ENCODE assay signal across 8 cellular contexts in genomic region chr3:143121240-143122088, GRCh38. TPM values are rescaled to one million over a fixed set of nuclear protein-coding genes. Genes with fewer than 3 reads are reported as not detected.
A peak's percentile ranks its signal among the peaks of the same experiment; 100 is the strongest.
DNase-seq lines count a peak whose midpoint lies in the region; ATAC-seq and TF ChIP-seq lines count a peak whose summit lies in the region.

No MANE protein-coding gene starts in this region.

- H3K4me3 ChIP-seq in MG63 (no peak overlapping the region), foreskin fibroblast (ENCODE audit: low read depth in 1 of 2, low read length in 2 of 2) (peak overlapping the region; percentile 75 to 88), ovary (peak overlapping the region; percentile 55), transverse colon (peak overlapping the region in 3 of 4 donors; percentile 55 to 77 (median 57))

- ATAC-seq in GM19043 (IDR thresholded peaks at IDR 0.05; ENCODE audit: low read depth, unreplicated experiment) = peak; percentile 18
- no peak for ATAC-seq in HG03025 (IDR thresholded peaks at IDR 0.05; ENCODE audit: low FRiP score, unreplicated experiment)

- no peaks in the 10 kb centered on the region for H3K9me3 ChIP-seq in MG63
- H3K9me3 ChIP-seq in ovary = no peaks in the 10 kb centered on the region
- H3K9me3 ChIP-seq in transverse colon = no peaks in the 10 kb centered on the region

- 57 to 63% (median 59%) methylated on average over 79 of the region's 79 CpGs for WGBS in ovary, 3 donors
- 74 to 95% methylated on average over 12 to 71 of the region's 79 CpGs for WGBS in transverse colon (ENCODE audit: low coverage in 1 of 2), 2 donors

- H3K4me1 ChIP-seq in ovary (ENCODE audit: insufficient read depth) (no peaks in the 10 kb centered on the region), transverse colon (peaks cover 0 to 27% (median 20%) of the 10 kb centered on the region in 4 donors)

- no peak overlapping the region for H3K27ac ChIP-seq in ovary
- peak overlapping the region in 2 of 4 donors; percentile 64 to 81 for H3K27ac ChIP-seq in transverse colon

- H3K36me3 ChIP-seq in MG63 (no peaks in the 10 kb centered on the region), ovary (no peaks in the 10 kb centered on the region), transverse colon (no peaks in the 10 kb centered on the region)

- no peak for TF ChIP-seq EP300 in ovary (IDR thresholded peaks at IDR 0.05)
- TF ChIP-seq EP300 in transverse colon (IDR thresholded peaks at IDR 0.05; ENCODE audit: low read depth) = no peak

- intact Hi-C loops in ovary (cut with DNase I) (no loop called here), transverse colon (cut with DNase I; ENCODE audit: low total_unique reads) (no loop called here)

- peaks cover 76% of the 10 kb centered on the region for H3K27me3 ChIP-seq in MG63
- H3K27me3 ChIP-seq in ovary = no peaks in the 10 kb centered on the region
- peaks cover 54% of the 10 kb centered on the region for H3K27me3 ChIP-seq in transverse colon

- in situ Hi-C loops in transverse colon (cut with MboI; ENCODE audit: low pct_ligation_motif_present in 1 of 4, low pct_unique_long_range_greater_than_20kb in 1 of 4, low sequenced_read_pairs in 3 of 4) = no loop called here

- TF ChIP-seq POLR2A in ovary (IDR thresholded peaks at IDR 0.05) = no peak
- TF ChIP-seq POLR2A in transverse colon (IDR thresholded peaks at IDR 0.05) = no peak

- DNase-seq in AG08396 (ENCODE audit: low spot score) (peak; percentile 73), MG63 (peak; percentile 22), activated T-helper 1 cell treated with Interleukin-2 at 50 U/mL for 16 hours (ENCODE audit: low read depth) (peak; percentile 30), foreskin fibroblast (peak; percentile 87 to 94), ovary (peak in 4 of 5 donors; percentile 19 to 67 (median 34)), transverse colon (peak; percentile 50)

- TF ChIP-seq CTCF in foreskin fibroblast (IDR thresholded peaks at IDR 0.05; ENCODE audit: low read depth, low read length) (peak; percentile 84), ovary (IDR thresholded peaks at IDR 0.05) (no peak), transverse colon (IDR thresholded peaks at IDR 0.05) (peak in 1 of 5 experiments; percentile 28)

RNA-seq across cellular contexts. Expression of gene CHST2, which starts 1.9 kb away (rescaled TPM):
- 0.20 and 0.36 TPM in 2 replicates for total RNA-seq in MG63 (2014; rRNA removed; shearing (Covaris generic); ENCODE audit: low replicate concordance)
- 1 to 10 TPM; 1.2 to 6.3 (median 4.5) TPM for total RNA-seq in ovary
- polyA plus RNA-seq in ovary = 1 to 10 TPM; 5.8 to 8.0 TPM
- total RNA-seq in transverse colon = 1 to 10 TPM in 3 of 4 donors, under 1 TPM in 1; 0.75 to 8.8 (median 3.0) TPM

Comparison
In these comparisons a context has a peak if more than half of its experiments do, and no peak if none do; other contexts are left out.
1. DNase-seq: peak in every context shown above with its lines; median percentile 90 in foreskin fibroblast; 73 in AG08396; 50 in transverse colon; 34 in ovary; 30 in activated T-helper 1 cell treated with Interleukin-2 at 50 U/mL for 16 hours; 22 in MG63.